ENCODE assay signal across 1 cellular context in the genomic region with DNA sequence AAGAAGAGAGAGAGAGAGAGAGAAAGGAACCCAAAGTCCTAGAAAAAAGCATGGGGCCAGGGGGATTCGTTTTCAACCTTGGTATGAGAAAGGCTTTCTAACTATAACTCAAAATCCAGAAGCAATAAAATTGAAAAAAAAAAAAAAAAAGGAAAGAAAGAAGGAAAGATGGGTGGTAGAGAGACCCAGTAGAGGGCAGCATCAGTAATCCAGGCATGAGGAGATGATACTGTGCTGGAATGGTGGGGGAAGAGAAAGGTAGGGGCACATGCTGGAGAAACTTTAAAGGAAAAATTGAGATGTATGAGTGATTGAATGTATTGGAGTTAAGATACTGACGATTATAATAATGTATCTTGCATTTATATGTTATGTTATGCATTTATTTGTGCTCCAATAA.
TF ChIP-seq lines count a peak whose summit lies in the region.

No MANE protein-coding gene starts in this region.

TF ChIP-seq in WTC11, 78 proteins besides CTCF, POLR2A, EP300 and RAD21:
- TF ChIP-seq, protein P1, sequence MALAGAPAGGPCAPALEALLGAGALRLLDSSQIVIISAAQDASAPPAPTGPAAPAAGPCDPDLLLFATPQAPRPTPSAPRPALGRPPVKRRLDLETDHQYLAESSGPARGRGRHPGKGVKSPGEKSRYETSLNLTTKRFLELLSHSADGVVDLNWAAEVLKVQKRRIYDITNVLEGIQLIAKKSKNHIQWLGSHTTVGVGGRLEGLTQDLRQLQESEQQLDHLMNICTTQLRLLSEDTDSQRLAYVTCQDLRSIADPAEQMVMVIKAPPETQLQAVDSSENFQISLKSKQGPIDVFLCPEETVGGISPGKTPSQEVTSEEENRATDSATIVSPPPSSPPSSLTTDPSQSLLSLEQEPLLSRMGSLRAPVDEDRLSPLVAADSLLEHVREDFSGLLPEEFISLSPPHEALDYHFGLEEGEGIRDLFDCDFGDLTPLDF (CRISPR knock-in tag; IDR thresholded peaks at IDR 0.05): no peak
- TF ChIP-seq, protein P2, sequence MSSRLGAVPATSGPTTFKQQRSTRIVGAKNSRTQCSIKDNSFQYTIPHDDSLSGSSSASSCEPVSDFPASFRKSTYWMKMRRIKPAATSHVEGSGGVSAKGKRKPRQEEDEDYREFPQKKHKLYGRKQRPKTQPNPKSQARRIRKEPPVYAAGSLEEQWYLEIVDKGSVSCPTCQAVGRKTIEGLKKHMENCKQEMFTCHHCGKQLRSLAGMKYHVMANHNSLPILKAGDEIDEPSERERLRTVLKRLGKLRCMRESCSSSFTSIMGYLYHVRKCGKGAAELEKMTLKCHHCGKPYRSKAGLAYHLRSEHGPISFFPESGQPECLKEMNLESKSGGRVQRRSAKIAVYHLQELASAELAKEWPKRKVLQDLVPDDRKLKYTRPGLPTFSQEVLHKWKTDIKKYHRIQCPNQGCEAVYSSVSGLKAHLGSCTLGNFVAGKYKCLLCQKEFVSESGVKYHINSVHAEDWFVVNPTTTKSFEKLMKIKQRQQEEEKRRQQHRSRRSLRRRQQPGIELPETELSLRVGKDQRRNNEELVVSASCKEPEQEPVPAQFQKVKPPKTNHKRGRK (CRISPR knock-in tag; IDR thresholded peaks at IDR 0.05; ENCODE audit: borderline replicate concordance): no peak
- TF ChIP-seq ZNF317 (CRISPR knock-in tag; IDR thresholded peaks at IDR 0.05; ENCODE audit: borderline replicate concordance, low read depth) (no peak), ZNF423 (CRISPR knock-in tag; IDR thresholded peaks at IDR 0.05) (no peak)
